18 cellular contexts compared by ENCODE assay signal in genomic region chr21:33841561-33841960, GRCh38.
"Had no signal": no experiment of that assay in that cellular context is flagged by ENCODE, and none has a peak within 500 bp of the region (broad histone marks: within the 10 kb centered on the region; RNA-seq: fewer than 3 reads in every experiment).

No MANE protein-coding gene starts in this region.

- H3K27ac ChIP-seq: RWPE1 had no signal

- H3K4me2 ChIP-seq: SK-N-SH had no signal

- H3K9me3 ChIP-seq: SK-N-SH had no signal

- ATAC-seq: Panc1, PC-3 had no signal

- H3K9ac ChIP-seq: SK-N-SH had no signal

- DNase-seq: KBM-7, NCI-H1092, NCI-H1105 treated with DMSO at 0.1 percent for 48 hours, NCI-H1417 treated with DMSO at 0.1 percent for 48 hours, NCI-H146, NCI-H1694 treated with DMSO at 0.1 percent for 48 hours, NCI-H1930, NCI-H2081, NCI-H2107, NCI-H2227 treated with DMSO at 0.1 percent for 48 hours, NCI-H524, NCI-H526 treated with DMSO at 0.1 percent for 48 hours, NCI-H774, PC-3, SHP77, SK-N-SH had no signal
